In the genomic region with DNA sequence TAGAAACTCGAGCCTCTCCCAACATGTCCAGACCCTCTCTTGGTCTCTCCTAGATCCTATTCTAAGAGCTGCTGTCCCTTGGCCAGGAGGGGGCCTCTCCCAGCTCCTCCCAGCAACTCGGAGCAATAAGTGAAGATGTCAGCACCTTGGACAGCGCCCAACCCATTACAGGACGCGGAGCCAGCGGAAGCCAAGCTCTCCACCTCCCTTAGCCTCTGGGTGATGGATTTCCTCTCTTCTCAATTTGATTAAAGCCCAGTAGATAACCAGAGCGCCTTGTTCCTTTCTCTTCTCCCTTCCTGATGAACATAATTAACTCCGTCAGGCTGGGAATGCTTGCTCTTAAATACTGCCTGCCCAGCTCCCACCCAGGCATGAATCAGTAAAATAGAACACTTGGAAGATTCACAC, we compare ENCODE assay signal across 9 cellular contexts. TPM values are rescaled to one million over a fixed set of nuclear protein-coding genes. Genes with fewer than 3 reads are reported as not detected.
DNase-seq lines count a peak whose midpoint lies in the region; ATAC-seq, FAIRE-seq and TF ChIP-seq lines count a peak whose summit lies in the region.
"Had no signal": no experiment of that assay in that cellular context is flagged by ENCODE, and none has a peak within 500 bp of the region (broad histone marks: within the 10 kb centered on the region; RNA-seq: fewer than 3 reads in every experiment).

No MANE protein-coding gene starts in this region.

- no peak for ATAC-seq in GM18909 (IDR thresholded peaks at IDR 0.05; ENCODE audit: poor library complexity, unreplicated experiment)
- ATAC-seq in HG03159 (IDR thresholded peaks at IDR 0.05; ENCODE audit: unreplicated experiment): no peak

- H3K4me3 Mint-ChIP-seq in neural crest cell: no peak overlapping the region

- TF ChIP-seq CTCF in epithelial cell of esophagus (IDR thresholded peaks at IDR 0.05; ENCODE audit: insufficient read depth, low read depth, low read length, missing control alignments) (peak; percentile 44), neural crest cell (conservative IDR thresholded peaks at IDR 0.05) (peak; percentile 59)

- FAIRE-seq in GM18507 (lab: Jason Lieb, UNC): no peak
- FAIRE-seq: endometrium had no signal

- H3K4me1 Mint-ChIP-seq in neural crest cell: no peaks in the 10 kb centered on the region

- peaks cover 63% of the 10 kb centered on the region for H3K27me3 Mint-ChIP-seq in neural crest cell (ENCODE audit: low read depth)

- H3K4me3 ChIP-seq in epithelial cell of esophagus (ENCODE audit: low read length): no peak overlapping the region

- no peaks in the 10 kb centered on the region for H3K36me3 Mint-ChIP-seq in neural crest cell (ENCODE audit: low read depth)

- H3K9me3 Mint-ChIP-seq in neural crest cell: no peaks in the 10 kb centered on the region

- DNase-seq in GM18507 (ENCODE audit: extremely low spot score, insufficient read length, low read depth): peak; percentile 28
- DNase-seq in NOMO-1 (lab: John Stamatoyannopoulos, UW; ENCODE audit: unreplicated experiment in 2 of 2): peak; percentile 24 to 58
- peak; percentile 88 for DNase-seq in activated CD8-positive, alpha-beta memory T cell treated with anti-CD3 and anti-CD28 coated beads for 24 hours
- peak; percentile 83 for DNase-seq in epithelial cell of esophagus (ENCODE audit: low read depth)
- DNase-seq in neural crest cell (ENCODE audit: low read depth, low spot score): peak; percentile 96
- DNase-seq in stromal cell of bone marrow (ENCODE audit: low read depth): peak; percentile 57

- H3K27ac Mint-ChIP-seq in neural crest cell (ENCODE audit: unreplicated experiment): no peak overlapping the region

RNA-seq across cellular contexts. Expression of gene TPBGL, which starts 26.2 kb away (rescaled TPM):
- 0.19 and 0.27 TPM in 2 replicates for total RNA-seq in neural crest cell

Comparison
In these comparisons a context has a peak if more than half of its experiments do, and no peak if none do; other contexts are left out.
1. DNase-seq: peak in every context shown above with its lines; median percentile 96 in neural crest cell; 88 in activated CD8-positive, alpha-beta memory T cell treated with anti-CD3 and anti-CD28 coated beads for 24 hours; 83 in epithelial cell of esophagus; 57 in stromal cell of bone marrow; 41 in NOMO-1; 28 in GM18507.